ENCODE assay signal across 14 cellular contexts in the genomic region with DNA sequence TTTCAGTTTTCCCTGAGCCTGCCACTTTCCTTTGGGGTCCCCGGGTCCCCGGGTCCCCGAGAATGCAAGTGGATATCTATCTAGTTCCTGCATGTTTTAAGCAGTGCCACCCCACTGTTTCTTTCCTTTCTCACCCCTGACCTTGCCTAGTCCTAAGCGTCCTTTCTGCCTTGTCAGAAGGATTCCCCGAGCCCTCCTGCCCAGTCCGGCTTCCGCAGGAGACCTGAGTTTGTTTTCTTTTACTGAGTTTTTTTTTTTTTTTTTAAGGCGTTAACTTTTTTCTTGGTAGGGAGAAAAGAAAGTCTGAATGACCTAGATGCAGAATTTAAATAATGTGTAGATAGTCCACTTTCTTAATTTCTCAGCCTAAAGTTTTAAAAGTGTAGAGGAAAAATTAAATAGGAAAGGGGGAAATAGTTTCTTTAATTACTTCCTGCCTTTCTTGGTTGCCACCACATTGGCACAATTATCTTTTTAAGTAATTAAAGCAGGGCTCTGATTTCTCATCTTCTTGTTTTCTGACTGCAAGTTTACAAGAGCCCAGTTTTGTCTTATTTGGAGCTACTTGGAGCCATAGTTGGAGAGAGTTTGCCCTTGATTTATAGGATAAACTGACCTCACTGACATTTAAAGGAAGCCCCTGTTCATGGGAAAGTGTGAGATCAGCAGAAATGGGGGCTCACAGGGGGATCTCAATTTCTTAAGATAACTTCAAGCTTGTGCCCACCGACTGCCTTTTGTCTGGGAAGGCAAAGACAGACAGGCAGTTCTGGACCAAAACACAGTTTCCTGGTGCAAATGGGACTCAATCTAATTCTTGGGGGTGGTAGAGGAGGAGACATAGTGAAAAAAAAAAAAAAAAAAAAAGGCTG. TPM values are rescaled to one million over a fixed set of nuclear protein-coding genes. Genes with fewer than 3 reads are reported as not detected.
DNase-seq lines count a peak whose midpoint lies in the region; ATAC-seq and TF ChIP-seq lines count a peak whose summit lies in the region.
"Had no signal": no experiment of that assay in that cellular context is flagged by ENCODE, and none has a peak within 500 bp of the region (broad histone marks: within the 10 kb centered on the region; RNA-seq: fewer than 3 reads in every experiment).

No MANE protein-coding gene starts in this region.

- H3K27ac Mint-ChIP-seq in CD8-positive, alpha-beta T cell = no peak overlapping the region
- no peak overlapping the region; a peak in 1 of 7 replicates for H3K27ac Mint-ChIP-seq in H9

- WGBS in H9 (ENCODE audit: extremely low coverage, insufficient read length, low lambda C conversion rate) = no CpG with 5 or more reads among the region's 9 CpGs

- CTCF ChIA-PET in CD8-positive, alpha-beta T cell (lab: Charles Lee) = no interaction called here

- intact Hi-C loops in CD8-positive, alpha-beta T cell (cut with DNase I, micrococcal nuclease) = no loop called here

- H3T11ph ChIP-seq in H9 (ENCODE audit: low read length) = no peak overlapping the region

- no peak for TF ChIP-seq CTCF in CD8-positive, alpha-beta T cell (IDR thresholded peaks at IDR 0.05)
- TF ChIP-seq CTCF in H9 (conservative IDR thresholded peaks at IDR 0.05) (no peak), coronary artery (IDR thresholded peaks at IDR 0.05) (no peak), parathyroid adenoma (IDR thresholded peaks at IDR 0.05) (no peak)

- peak overlapping the region; percentile 38 for H3K4me3 Mint-ChIP-seq in CD8-positive, alpha-beta T cell
- peak overlapping the region in 1 of 2 experiments; percentile 78; a peak in 1 of 5 replicates for H3K4me3 Mint-ChIP-seq in H9
- H3K4me3 Mint-ChIP-seq: central memory CD8-positive, alpha-beta T cell had no signal

- no peak overlapping the region for H3K27ac ChIP-seq in CD8-positive, alpha-beta T cell (ENCODE audit: low read depth, low read length)
- H3K27ac ChIP-seq in H9 (ENCODE audit: insufficient read length, low read depth, low read length) (no peak overlapping the region), coronary artery (no peak overlapping the region), parathyroid adenoma (peak overlapping the region; percentile 99)

- no peak overlapping the region for H4K5ac ChIP-seq in H9 (ENCODE audit: insufficient read length, low read depth, low read length)

- no peak overlapping the region for H3K9ac ChIP-seq in H9 (ENCODE audit: extremely low read depth, insufficient read length, low read length)
- peak overlapping the region; percentile 96 for H3K9ac ChIP-seq in parathyroid adenoma

- no peak overlapping the region for H3K56ac ChIP-seq in H9 (ENCODE audit: insufficient read length, low read depth, low read length)

- H3K4me1 Mint-ChIP-seq in CD8-positive, alpha-beta T cell (ENCODE audit: low read depth) = peaks cover 32% of the 10 kb centered on the region
- H3K4me1 Mint-ChIP-seq in H9 = peaks cover 27 to 43% of the 10 kb centered on the region in 2 experiments

- H3K4me2 ChIP-seq in H9 (ENCODE audit: insufficient read depth, insufficient read length, low read length) (peak overlapping the region; percentile 55), parathyroid adenoma (ENCODE audit: low read length) (peak overlapping the region; percentile 81)

- H3K4me1 ChIP-seq in CD8-positive, alpha-beta T cell (ENCODE audit: insufficient read depth, low read length) = peaks cover 24% of the 10 kb centered on the region
- H3K4me1 ChIP-seq in H9 (ENCODE audit: insufficient read depth, low read length) (no peaks in the 10 kb centered on the region), parathyroid adenoma (no peaks in the 10 kb centered on the region)

- H3K27me3 ChIP-seq in CD8-positive, alpha-beta T cell (ENCODE audit: insufficient read depth, low read length) = peaks cover 38% of the 10 kb centered on the region
- peaks cover 79% of the 10 kb centered on the region for H3K27me3 ChIP-seq in H9 (ENCODE audit: insufficient read depth, low read length)
- no peaks in the 10 kb centered on the region for H3K27me3 ChIP-seq in parathyroid adenoma (ENCODE audit: control insufficient read depth, insufficient read depth, low read length)

- no peak overlapping the region for H2AK5ac ChIP-seq in H9 (ENCODE audit: insufficient read length, low read length)

- POLR2A ChIA-PET in CD8-positive, alpha-beta T cell (lab: Charles Lee) = no interaction called here

- H2BK120ac ChIP-seq in H9 (ENCODE audit: low read depth, low read length, poor library complexity, severe bottlenecking) = no peak overlapping the region

- H3K79me2 ChIP-seq in H9 (ENCODE audit: insufficient read depth, low read length) (no peaks in the 10 kb centered on the region), parathyroid adenoma (peaks cover 61% of the 10 kb centered on the region)

- no peaks in the 10 kb centered on the region for H3K36me3 Mint-ChIP-seq in CD8-positive, alpha-beta T cell
- H3K36me3 Mint-ChIP-seq in H9 (ENCODE audit: insufficient read depth in 1 of 3, low read depth in 3 of 3) = no peaks in the 10 kb centered on the region

- H2BK12ac ChIP-seq in H9 (ENCODE audit: insufficient read length, low read depth, low read length) = no peak overlapping the region

- peaks cover 62% of the 10 kb centered on the region for H3K27me3 Mint-ChIP-seq in CD8-positive, alpha-beta T cell (ENCODE audit: low read depth)
- peaks cover 97% of the 10 kb centered on the region for H3K27me3 Mint-ChIP-seq in H9 (ENCODE audit: low read depth)

- no peaks in the 10 kb centered on the region for H3K79me1 ChIP-seq in H9 (ENCODE audit: insufficient read depth, low read depth, low read length, poor library complexity, severe bottlenecking)

- no peak overlapping the region for H2BK5ac ChIP-seq in H9 (ENCODE audit: insufficient read length, low read length)

- no peak overlapping the region for H3K18ac ChIP-seq in H9 (ENCODE audit: insufficient read length, low read depth, low read length)

- no peaks in the 10 kb centered on the region for H3K36me3 ChIP-seq in CD8-positive, alpha-beta T cell (ENCODE audit: insufficient read depth, low read length)
- H3K36me3 ChIP-seq in parathyroid adenoma (ENCODE audit: control insufficient read depth, insufficient read depth, low read length) = no peaks in the 10 kb centered on the region

- no peak for DNase-seq in CD8-positive, alpha-beta T cell
- DNase-seq in H9 (no peak), coronary artery (ENCODE audit: low spot score) (no peak), NCI-H524 treated with DMSO at 0.1 percent for 48 hours (lab: John Stamatoyannopoulos, UW) (no peak), GM19238 (ENCODE audit: insufficient read length, low spot score) (no peak)
- DNase-seq: activated gamma-delta T cell treated with Interleukin-2 at 50 U/mL for 16 hours, midbrain, NCI-H2171, SW 1271 had no signal

- no peak overlapping the region for H2BK20ac ChIP-seq in H9 (ENCODE audit: low read depth, low read length, poor library complexity, severe bottlenecking)

- no peaks in the 10 kb centered on the region for H4K20me1 ChIP-seq in H9 (ENCODE audit: control insufficient read depth, insufficient read depth, insufficient read length)

- no peak overlapping the region for H3K4me3 ChIP-seq in CD8-positive, alpha-beta T cell (ENCODE audit: low read depth, low read length)
- H3K4me3 ChIP-seq in coronary artery = peak overlapping the region; percentile 61
- peak overlapping the region; percentile 98 for H3K4me3 ChIP-seq in parathyroid adenoma (ENCODE audit: low read depth, low read length)

- H3K9me3 ChIP-seq in CD8-positive, alpha-beta T cell (ENCODE audit: low read length) = no peaks in the 10 kb centered on the region
- H3K9me3 ChIP-seq in H9 (ENCODE audit: control insufficient read depth, low read depth, low read length) (no peaks in the 10 kb centered on the region), parathyroid adenoma (ENCODE audit: control insufficient read depth, low read length) (no peaks in the 10 kb centered on the region)

- no peak overlapping the region for H3K23ac ChIP-seq in H9 (ENCODE audit: insufficient read length, low read depth, low read length)

- H3K14ac ChIP-seq in H9 (ENCODE audit: insufficient read depth, low read length) = no peak overlapping the region

- H4K8ac ChIP-seq in H9 (replicated peaks; ENCODE audit: insufficient read length, low read depth, low read length) = no peak overlapping the region

- peaks cover 11% of the 10 kb centered on the region for H3K23me2 ChIP-seq in H9 (ENCODE audit: insufficient read length, low read depth, low read length, poor library complexity, severe bottlenecking)

- H2BK15ac ChIP-seq in H9 (ENCODE audit: low read depth, low read length) = no peak overlapping the region

- no peak overlapping the region for H4K91ac ChIP-seq in H9 (ENCODE audit: insufficient read length, low read depth, low read length)

- ATAC-seq in CD8-positive, alpha-beta T cell = no peak
- ATAC-seq in GM18502 (IDR thresholded peaks at IDR 0.05; ENCODE audit: poor library complexity, unreplicated experiment) = no peak

- H3K4ac ChIP-seq in H9 (ENCODE audit: low read depth, low read length) = no peak overlapping the region

- no peaks in the 10 kb centered on the region for H3K9me3 Mint-ChIP-seq in CD8-positive, alpha-beta T cell
- H3K9me3 Mint-ChIP-seq in H9 = peaks cover 2 to 15% of the 10 kb centered on the region in 2 experiments; a peak in 4 of 5 replicates

- H2AFZ ChIP-seq in H9 (ENCODE audit: low read length) (no peak overlapping the region), parathyroid adenoma (no peak overlapping the region)

RNA-seq across cellular contexts. Expression of a gene that starts 2.9 kb away (rescaled TPM):
- total RNA-seq in CD8-positive, alpha-beta T cell = not detected
- not detected in 2 replicates for total RNA-seq in H9 (2021)
- total RNA-seq: pulmonary artery endothelial cell, temporal lobe had no signal
